Comparison of ENCODE assay signal across 23 cellular contexts in genomic region chr9:93493949-93494348, GRCh38. TPM values are rescaled to one million over a fixed set of nuclear protein-coding genes. Genes with fewer than 3 reads are reported as not detected.
DNase-seq lines count a peak whose midpoint lies in the region; ATAC-seq, FAIRE-seq and TF ChIP-seq lines count a peak whose summit lies in the region.
"Had no signal": no experiment of that assay in that cellular context is flagged by ENCODE, and none has a peak within 500 bp of the region (broad histone marks: within the 10 kb centered on the region; RNA-seq: fewer than 3 reads in every experiment).

No MANE protein-coding gene starts in this region.

- H3K4me3 Mint-ChIP-seq in T-helper 17 cell: no peak overlapping the region
- H3K4me3 Mint-ChIP-seq: B cell; CD4-positive, CD25-positive, alpha-beta regulatory T cell; CD8-positive, alpha-beta memory T cell had no signal

- peaks cover 12% of the 10 kb centered on the region for H3K36me3 Mint-ChIP-seq in T-helper 17 cell (ENCODE audit: low read depth)

- intact Hi-C loops in HepG2 (cut with micrococcal nuclease; ENCODE audit: unreplicated experiment): no loop called here

- H4K20me1 ChIP-seq in HepG2 (ENCODE audit: insufficient read depth, low read length): no peaks in the 10 kb centered on the region

- 0 out of 2 replicates have a peak, but pooled peaks cover 8% of the 10 kb centered on the region for H3K4me1 ChIP-seq in HepG2 (ENCODE audit: insufficient read depth, low read length)
- H3K4me1 ChIP-seq: A549 had no signal

- no peak for FAIRE-seq in HepG2 (lab: Jason Lieb, UNC)
- FAIRE-seq: A549, GM12891, K562 had no signal

- no peak overlapping the region for H3K4me2 ChIP-seq in HepG2 (ENCODE audit: low read depth, low read length)
- H3K4me2 ChIP-seq: A549; BLaER1 treated with 17β-estradiol and CSF1 and Interleukin-3, amounts not matched to agents 10 nM and 100 nM had no signal

- TF ChIP-seq RAD21 in HepG2 (CRISPR knock-in tag; IDR thresholded peaks at IDR 0.05): no peak

- no TSS peak for BruUV-seq in HepG2 (replicated peaks; lab: Mats Ljungman, UMichigan)

- no peak overlapping the region for H3K4me3 ChIP-seq in HepG2 (replicated peaks in 1 of 3; ENCODE audit: insufficient read depth in 1 of 3, low read depth in 2 of 3, low read length in 3 of 3)
- H3K4me3 ChIP-seq: A549; BLaER1 treated with 17β-estradiol and CSF1 and Interleukin-3, amounts not matched to agents 10 nM and 100 nM; K562 had no signal

- 95% methylated on average over 12 of the region's 12 CpGs for WGBS in HepG2 (ENCODE audit: low lambda C conversion rate)

- H3K27me3 Mint-ChIP-seq in T-helper 17 cell: no peaks in the 10 kb centered on the region
- H3K27me3 Mint-ChIP-seq: B cell; CD4-positive, CD25-positive, alpha-beta regulatory T cell; CD8-positive, alpha-beta memory T cell had no signal

- TF ChIP-seq EP300 in HepG2 (IDR thresholded peaks at IDR 0.05; ENCODE audit: low read depth in 2 of 2, low read length in 2 of 2) (no peak), HepG2 (CRISPR knock-in tag; IDR thresholded peaks at IDR 0.05; ENCODE audit: borderline replicate concordance) (no peak)

- no peak overlapping the region for H2AFZ ChIP-seq in HepG2 (ENCODE audit: low read length)

- no peak for TF ChIP-seq POLR2A in HepG2 (IDR thresholded peaks at IDR 0.05; ENCODE audit: insufficient read depth in 1 of 2, low read depth in 2 of 2, low read length in 2 of 2)

- in situ Hi-C loops in HepG2 (cut with HindIII; ENCODE audit: extremely low pct_ligation_motif_present, low pct_unique_long_range_greater_than_20kb): no loop called here

- no peaks in the 10 kb centered on the region for H3K27me3 ChIP-seq in HepG2 (ENCODE audit: control insufficient read depth in 1 of 2, insufficient read depth in 2 of 2, low read length in 2 of 2)
- H3K27me3 ChIP-seq: BLaER1 treated with 17β-estradiol and CSF1 and Interleukin-3, amounts not matched to agents 10 nM and 100 nM had no signal

- H3K9me3 ChIP-seq in T-helper 17 cell (ENCODE audit: control insufficient read depth, low read length, poor library complexity, severe bottlenecking) (no peaks in the 10 kb centered on the region), HepG2 (ENCODE audit: low read length) (no peaks in the 10 kb centered on the region)
- H3K9me3 ChIP-seq: A549; BLaER1 treated with 17β-estradiol and CSF1 and Interleukin-3, amounts not matched to agents 10 nM and 100 nM had no signal

- no peak overlapping the region for H3K27ac ChIP-seq in HepG2 (ENCODE audit: extremely low read length, insufficient read depth, low read length)
- H3K27ac ChIP-seq: A549; BLaER1 treated with 17β-estradiol and CSF1 and Interleukin-3, amounts not matched to agents 10 nM and 100 nM had no signal

- no peak for ATAC-seq in T-helper 17 cell
- ATAC-seq in HepG2: peak; percentile 34; the same call in 1 of the 3 replicates
- ATAC-seq: A549, HCT116, K562 had no signal

- H3K9ac ChIP-seq in HepG2 (ENCODE audit: insufficient read depth, low read depth, low read length): no peak overlapping the region
- H3K9ac ChIP-seq: BLaER1 treated with 17β-estradiol and CSF1 and Interleukin-3, amounts not matched to agents 10 nM and 100 nM had no signal

- peak overlapping the region; percentile 37 for H3K27ac Mint-ChIP-seq in T-helper 17 cell
- H3K27ac Mint-ChIP-seq: B cell; CD4-positive, CD25-positive, alpha-beta regulatory T cell had no signal

- peaks cover 34 to 81% of the 10 kb centered on the region in 2 experiments for H3K36me3 ChIP-seq in HepG2 (replicated peaks in 1 of 2; ENCODE audit: control insufficient read depth in 1 of 2, insufficient read depth in 2 of 2, low read length in 2 of 2)

- peaks cover 23% of the 10 kb centered on the region for H3K79me2 ChIP-seq in HepG2 (ENCODE audit: insufficient read depth, low read length)

- CTCF ChIA-PET in HepG2 (lab: Yijun Ruan, JAX; ENCODE audit: low intra/inter-chr PET ratio, low total read pairs): no interaction called here
- CTCF ChIA-PET in GM10248 (lab: Yijun Ruan, JAX): no interaction called here

- POLR2A ChIA-PET in HepG2 (lab: Yijun Ruan, JAX): no interaction called here
- POLR2A ChIA-PET in GM10248 (lab: Yijun Ruan, JAX): no interaction called here

- no peak for DNase-seq in T-helper 17 cell
- no peak for DNase-seq in HepG2 (ENCODE audit: low spot score)
- DNase-seq in mucosa of gallbladder (ENCODE audit: low spot score): peak; percentile 84
- DNase-seq in T1000 (lab: John Stamatoyannopoulos, UW): no peak
- DNase-seq in Ammon's horn (ENCODE audit: low spot score): no peak
- no peak for DNase-seq in central memory CD4-positive, alpha-beta T cell
- no peak for DNase-seq in GM10248 (ENCODE audit: extremely low spot score)
- DNase-seq: CD4-positive, CD25-positive, alpha-beta regulatory T cell; CD8-positive, alpha-beta memory T cell; COR-L47; DMS 273 treated with DMSO at 0.1 percent for 48 hours; DMS53; DND-41; EL; GOT3; H7; IMR-90 had no signal

- peaks cover 20% of the 10 kb centered on the region for H3K4me1 Mint-ChIP-seq in T-helper 17 cell

- TF ChIP-seq CTCF in HepG2 (CRISPR knock-in tag; IDR thresholded peaks at IDR 0.05) (no peak), GM10248 (IDR thresholded peaks at IDR 0.05; ENCODE audit: control extremely low read depth, extremely low read depth, low read depth, missing control alignments) (no peak)

TF ChIP-seq in HepG2, 621 proteins besides CTCF, POLR2A, EP300 and RAD21:
- no peak for TF ChIP-seq KMT2B (CRISPR knock-in tag; IDR thresholded peaks at IDR 0.05)
- TF ChIP-seq, protein P1, sequence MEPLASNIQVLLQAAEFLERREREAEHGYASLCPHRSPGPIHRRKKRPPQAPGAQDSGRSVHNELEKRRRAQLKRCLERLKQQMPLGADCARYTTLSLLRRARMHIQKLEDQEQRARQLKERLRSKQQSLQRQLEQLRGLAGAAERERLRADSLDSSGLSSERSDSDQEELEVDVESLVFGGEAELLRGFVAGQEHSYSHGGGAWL (CRISPR knock-in tag; IDR thresholded peaks at IDR 0.05): no peak
- TF ChIP-seq ZNF33A (CRISPR knock-in tag; IDR thresholded peaks at IDR 0.05; ENCODE audit: borderline replicate concordance): no peak
- TF ChIP-seq ZBTB38 (CRISPR knock-in tag; IDR thresholded peaks at IDR 0.05): peak; percentile 47; the same call in 1 of the 2 replicates
- TF ChIP-seq IRX3 (CRISPR knock-in tag; IDR thresholded peaks at IDR 0.05; ENCODE audit: borderline replicate concordance, low read depth): no peak
- no peak for TF ChIP-seq ZSCAN31 (CRISPR knock-in tag; IDR thresholded peaks at IDR 0.05; ENCODE audit: low read depth)
TF ChIP-seq in HepG2: peak in this region for 1.

RNA-seq across cellular contexts. Expression of gene FAM120AOS, which starts 40.6 kb away (rescaled TPM):
- total RNA-seq in T-helper 17 cell (10 to 100 TPM; 34.8 to 38.8 TPM), HepG2 (2016; rRNA removed; fragmentation: Illumina TruSeq; extraction: Trizol) (32.0 and 34.6 TPM in 2 replicates), mucosa of gallbladder (51.1 TPM)
- 63.1 and 65.2 TPM in 2 replicates for total RNA-seq in HepG2 (2016; cell fraction: cytosol; rRNA removed; fragmentation: Illumina TruSeq; extraction: Trizol; ENCODE audit: low read depth)
- total RNA-seq in HepG2 (2016; cell fraction: insoluble cytoplasmic fraction; rRNA removed; fragmentation: Illumina TruSeq; extraction: Trizol): 30.3 and 34.1 TPM in 2 replicates
- total RNA-seq in HepG2 (2016; cell fraction: membrane; rRNA removed; fragmentation: Illumina TruSeq; extraction: Trizol): 105 and 109 TPM in 2 replicates
- 19.5 and 23.6 TPM in 2 replicates for total RNA-seq in HepG2 (2016; cell fraction: nucleus; rRNA removed; fragmentation: Illumina TruSeq; extraction: Trizol)
- polyA plus RNA-seq in HepG2 (2011; rRNA removed): 23.8 and 28.2 TPM in 2 replicates
- 19.2 and 21.3 TPM in 2 replicates for polyA plus RNA-seq in HepG2 (2011; cell fraction: cytosol; rRNA removed)
- 13.3 and 17.0 TPM in 2 replicates for polyA plus RNA-seq in HepG2 (2011; cell fraction: nucleus; rRNA removed)
- 16.2 and 23.6 TPM in 2 replicates for polyA plus RNA-seq in HepG2 (2012)
- 84.3 and 93.9 TPM in 2 replicates for polyA plus RNA-seq in HepG2 (2016; cell fraction: cytosol; fragmentation: Illumina TruSeq; extraction: Trizol; ENCODE audit: low read depth)
- polyA plus RNA-seq in HepG2 (2016; cell fraction: insoluble cytoplasmic fraction; fragmentation: Illumina TruSeq; extraction: Trizol; ENCODE audit: low read depth): 36.9 and 39.3 TPM in 2 replicates
- polyA plus RNA-seq in HepG2 (2016; cell fraction: membrane; fragmentation: Illumina TruSeq; extraction: Trizol; ENCODE audit: low read depth): 109 and 110 TPM in 2 replicates
- polyA plus RNA-seq in HepG2 (2016; cell fraction: nucleus; fragmentation: Illumina TruSeq; extraction: Trizol; ENCODE audit: insufficient read depth, low read depth): 28.1 and 30.4 TPM in 2 replicates
- polyA minus RNA-seq in HepG2 (2011; rRNA and poly(A)+ RNA removed; ENCODE audit: low replicate concordance): 19.7 and 40.4 TPM in 2 replicates
- 12.2 and 13.4 TPM in 2 replicates for polyA minus RNA-seq in HepG2 (2011; cell fraction: cytosol; rRNA and poly(A)+ RNA removed)
- polyA minus RNA-seq in HepG2 (2011; cell fraction: nucleus; rRNA and poly(A)+ RNA removed): 30.3 and 39.2 TPM in 2 replicates

RNA-seq across cellular contexts. Expression of gene FAM120A, which starts 42.5 kb away (rescaled TPM):
- total RNA-seq in T-helper 17 cell (10 to 100 TPM; 76.9 to 83.6 TPM), HepG2 (2016; rRNA removed; fragmentation: Illumina TruSeq; extraction: Trizol) (41.3 and 41.8 TPM in 2 replicates), mucosa of gallbladder (124 TPM)
- total RNA-seq in HepG2 (2016; cell fraction: cytosol; rRNA removed; fragmentation: Illumina TruSeq; extraction: Trizol; ENCODE audit: low read depth): 99.4 and 110 TPM in 2 replicates
- 34.8 and 42.4 TPM in 2 replicates for total RNA-seq in HepG2 (2016; cell fraction: insoluble cytoplasmic fraction; rRNA removed; fragmentation: Illumina TruSeq; extraction: Trizol)
- 53.4 and 57.8 TPM in 2 replicates for total RNA-seq in HepG2 (2016; cell fraction: membrane; rRNA removed; fragmentation: Illumina TruSeq; extraction: Trizol)
- total RNA-seq in HepG2 (2016; cell fraction: nucleus; rRNA removed; fragmentation: Illumina TruSeq; extraction: Trizol): 46.0 and 59.3 TPM in 2 replicates
- polyA plus RNA-seq in HepG2 (2011; rRNA removed): 39.2 and 44.4 TPM in 2 replicates
- 26.9 and 28.9 TPM in 2 replicates for polyA plus RNA-seq in HepG2 (2011; cell fraction: cytosol; rRNA removed)
- 51.5 and 59.5 TPM in 2 replicates for polyA plus RNA-seq in HepG2 (2011; cell fraction: nucleus; rRNA removed)
- 31.6 and 31.7 TPM in 2 replicates for polyA plus RNA-seq in HepG2 (2012)
- 9.1 and 10.0 TPM in 2 replicates for polyA plus RNA-seq in HepG2 (2016; cell fraction: cytosol; fragmentation: Illumina TruSeq; extraction: Trizol; ENCODE audit: low read depth)
- 45.9 and 57.3 TPM in 2 replicates for polyA plus RNA-seq in HepG2 (2016; cell fraction: insoluble cytoplasmic fraction; fragmentation: Illumina TruSeq; extraction: Trizol; ENCODE audit: low read depth)
- 27.2 and 34.6 TPM in 2 replicates for polyA plus RNA-seq in HepG2 (2016; cell fraction: membrane; fragmentation: Illumina TruSeq; extraction: Trizol; ENCODE audit: low read depth)
- 71.5 and 73.7 TPM in 2 replicates for polyA plus RNA-seq in HepG2 (2016; cell fraction: nucleus; fragmentation: Illumina TruSeq; extraction: Trizol; ENCODE audit: insufficient read depth, low read depth)
- 98.1 and 226 TPM in 2 replicates for polyA minus RNA-seq in HepG2 (2011; rRNA and poly(A)+ RNA removed; ENCODE audit: low replicate concordance)
- 69.2 and 72.5 TPM in 2 replicates for polyA minus RNA-seq in HepG2 (2011; cell fraction: cytosol; rRNA and poly(A)+ RNA removed)
- polyA minus RNA-seq in HepG2 (2011; cell fraction: nucleus; rRNA and poly(A)+ RNA removed): 102 and 129 TPM in 2 replicates
